ENCODE assay signal across 11 cellular contexts in genomic region chr9:21549251-21549765, GRCh38.
DNase-seq lines count a peak whose midpoint lies in the region; ATAC-seq and FAIRE-seq lines count a peak whose summit lies in the region.
"Had no signal": no experiment of that assay in that cellular context is flagged by ENCODE, and none has a peak within 500 bp of the region (broad histone marks: within the 10 kb centered on the region; RNA-seq: fewer than 3 reads in every experiment).

No MANE protein-coding gene starts in this region.

- no peak overlapping the region for H3K27ac Mint-ChIP-seq in immature natural killer cell
- H3K27ac Mint-ChIP-seq in activated CD4-positive, alpha-beta memory T cell treated with anti-CD3 and anti-CD28 coated beads for 36 hours: no peak overlapping the region

- POLR2A ChIA-PET in activated CD4-positive, alpha-beta memory T cell treated with anti-CD3 and anti-CD28 coated beads for 36 hours (lab: Charles Lee): no interaction called here

- peak; percentile 74 for FAIRE-seq in endometrium (lab: Jason Lieb, UNC)
- FAIRE-seq: HTR-8/SVneo had no signal

- no peak for ATAC-seq in GM18517 (IDR thresholded peaks at IDR 0.05; ENCODE audit: unreplicated experiment)

- H3K9me3 Mint-ChIP-seq in immature natural killer cell: peaks cover 0 to 6% (median 0%) of the 10 kb centered on the region in 6 donors
- H3K9me3 Mint-ChIP-seq in activated CD4-positive, alpha-beta memory T cell treated with anti-CD3 and anti-CD28 coated beads for 36 hours: peaks cover 3% of the 10 kb centered on the region

- peaks cover 76% of the 10 kb centered on the region for H3K36me3 ChIP-seq in MG63
- H3K36me3 ChIP-seq in muscle layer of duodenum (ENCODE audit: control insufficient read depth in 1 of 2, insufficient read depth in 2 of 2, low read length in 2 of 2): peaks cover 0 to 5% of the 10 kb centered on the region in 2 donors

- H3K36me3 Mint-ChIP-seq in immature natural killer cell: no peaks in the 10 kb centered on the region
- H3K36me3 Mint-ChIP-seq in activated CD4-positive, alpha-beta memory T cell treated with anti-CD3 and anti-CD28 coated beads for 36 hours: no peaks in the 10 kb centered on the region

- H3K4me1 Mint-ChIP-seq in immature natural killer cell: no peaks in the 10 kb centered on the region
- no peaks in the 10 kb centered on the region for H3K4me1 Mint-ChIP-seq in activated CD4-positive, alpha-beta memory T cell treated with anti-CD3 and anti-CD28 coated beads for 36 hours (ENCODE audit: low read depth)

- no peaks in the 10 kb centered on the region for H3K27me3 ChIP-seq in MG63
- H3K27me3 ChIP-seq in muscle layer of duodenum (ENCODE audit: low read depth, low read length): no peaks in the 10 kb centered on the region

- intact Hi-C loops in activated CD4-positive, alpha-beta memory T cell treated with anti-CD3 and anti-CD28 coated beads for 36 hours (cut with micrococcal nuclease): no loop called here

- peaks cover 10% of the 10 kb centered on the region for H3K9me3 ChIP-seq in MG63
- H3K9me3 ChIP-seq in muscle layer of duodenum (ENCODE audit: control insufficient read depth in 1 of 2, low read length in 2 of 2): no peaks in the 10 kb centered on the region

- H3K27ac ChIP-seq in muscle layer of duodenum (ENCODE audit: low read length): peak overlapping the region; percentile 8

- no peak overlapping the region for H3K4me3 Mint-ChIP-seq in immature natural killer cell
- no peak overlapping the region for H3K4me3 Mint-ChIP-seq in activated CD4-positive, alpha-beta memory T cell treated with anti-CD3 and anti-CD28 coated beads for 36 hours

- peaks cover 2 to 12% (median 9%) of the 10 kb centered on the region in 3 donors for H3K27me3 Mint-ChIP-seq in immature natural killer cell (ENCODE audit: low read depth in 3 of 3)
- H3K27me3 Mint-ChIP-seq in activated CD4-positive, alpha-beta memory T cell treated with anti-CD3 and anti-CD28 coated beads for 36 hours: peaks cover 3% of the 10 kb centered on the region

- H3K4me1 ChIP-seq in muscle layer of duodenum (ENCODE audit: control insufficient read depth in 1 of 2, insufficient read depth in 2 of 2, low read length in 2 of 2): peaks cover 4% of the 10 kb centered on the region in 2 donors

- peak; percentile 50 for DNase-seq in AG08396 (ENCODE audit: low spot score)
- DNase-seq in MG63: peak; percentile 98
- DNase-seq in immature natural killer cell: no peak
- DNase-seq in activated CD4-positive, alpha-beta memory T cell treated with anti-CD3 and anti-CD28 coated beads for 36 hours: no peak
- no peak for DNase-seq in cerebellum (ENCODE audit: low spot score)
- DNase-seq: effector CD4-positive, alpha-beta T cell; T-helper 1 cell had no signal

- H3K4me3 ChIP-seq in MG63: peak overlapping the region; percentile 1
- H3K4me3 ChIP-seq in muscle layer of duodenum (ENCODE audit: low read depth in 1 of 2, low read length in 2 of 2): no peak overlapping the region

- CTCF ChIA-PET in activated CD4-positive, alpha-beta memory T cell treated with anti-CD3 and anti-CD28 coated beads for 36 hours (lab: Charles Lee): no interaction called here

Comparison
In these comparisons a context has a peak if more than half of its experiments do, and no peak if none do; other contexts are left out.
1. DNase-seq: peak in AG08396 (single experiment) and MG63 (single experiment); none in immature natural killer cell (0 of 3), activated CD4-positive, alpha-beta memory T cell treated with anti-CD3 and anti-CD28 coated beads for 36 hours (single experiment) and cerebellum (single experiment).